8 cellular contexts compared by ENCODE assay signal in genomic region chr11:34050967-34051348, GRCh38. TPM values are rescaled to one million over a fixed set of nuclear protein-coding genes. Genes with fewer than 3 reads are reported as not detected.
DNase-seq lines count a peak whose midpoint lies in the region; ATAC-seq, FAIRE-seq and TF ChIP-seq lines count a peak whose summit lies in the region.

No MANE protein-coding gene starts in this region.

- TF ChIP-seq CTCF in ascending aorta (IDR thresholded peaks at IDR 0.05) (no peak), keratinocyte (optimal IDR thresholded peaks at IDR 0.05 in 1 of 3, IDR thresholded peaks at IDR 0.05 in 1 of 3, conservative IDR thresholded peaks at IDR 0.05 in 1 of 3; ENCODE audit: extremely low read depth in 1 of 3, insufficient read depth in 2 of 3, low read length in 3 of 3) (no peak)

- H3K9ac ChIP-seq in keratinocyte (ENCODE audit: control insufficient read depth, extremely low read depth, insufficient read depth, low read length) (peak overlapping the region; percentile 98), subcutaneous abdominal adipose tissue (ENCODE audit: low read length in 5 of 5) (peak overlapping the region; percentile 67 to 99 (median 87))

- intact Hi-C loops in ascending aorta (cut with DNase I): loop anchor here (1.0 to 5.0 kb wide), 7 partner anchors 22 to 1469 kb away; partner anchors contain the start of genes C11orf91, EIF3M, HIPK3 and NAT10

- no peaks in the 10 kb centered on the region for H3K9me1 ChIP-seq in keratinocyte (ENCODE audit: control insufficient read depth, extremely low read depth, insufficient read depth, low read length)

- H3K4me2 ChIP-seq in keratinocyte (ENCODE audit: control insufficient read depth, extremely low read depth, insufficient read depth, low read depth, low read length): peak overlapping the region; percentile 99

- peaks cover 39% of the 10 kb centered on the region for H3K79me2 ChIP-seq in keratinocyte (ENCODE audit: control insufficient read depth, insufficient read depth, low read length)

- H3K36me3 ChIP-seq in ascending aorta (peaks cover 0 to 5% of the 10 kb centered on the region in 2 donors), keratinocyte (ENCODE audit: control insufficient read depth in 2 of 2, extremely low read depth in 1 of 2, insufficient read depth in 2 of 2, low read length in 2 of 2) (peaks cover 0 to 2% of the 10 kb centered on the region in 2 experiments), subcutaneous abdominal adipose tissue (ENCODE audit: control insufficient read depth in 5 of 5, insufficient read depth in 5 of 5, low read length in 5 of 5) (peaks cover 0 to 7% (median 0%) of the 10 kb centered on the region in 5 donors)

- no peak for FAIRE-seq in keratinocyte (lab: Jason Lieb, UNC)

- H3K4me3 ChIP-seq in ascending aorta (peak overlapping the region; percentile 92 to 99), keratinocyte (ENCODE audit: control insufficient read depth in 2 of 3, extremely low read depth in 1 of 3, insufficient read depth in 2 of 3, low read depth in 1 of 3, low read length in 3 of 3) (peak overlapping the region; percentile 79 to 97 (median 86)), subcutaneous abdominal adipose tissue (ENCODE audit: low read depth in 1 of 5, low read length in 5 of 5) (peak overlapping the region; percentile 79 to 94 (median 90))

- DNase-seq in DMS79 (lab: John Stamatoyannopoulos, UW) (peak; percentile 77), Kasumi-1 (lab: John Stamatoyannopoulos, UW) (peak; percentile 83 to 85), ascending aorta (ENCODE audit: low spot score in 2 of 2) (no peak), keratinocyte (ENCODE audit: low read depth, low spot score) (no peak), OCI-M2 (lab: John Stamatoyannopoulos, UW; ENCODE audit: unreplicated experiment) (no peak), HCEC 1CT (no peak)

- H3K9me3 ChIP-seq in ascending aorta: no peaks in the 10 kb centered on the region
- no peaks in the 10 kb centered on the region for H3K9me3 ChIP-seq in keratinocyte (ENCODE audit: control insufficient read depth, low read depth, low read length)
- no peaks in the 10 kb centered on the region for H3K9me3 ChIP-seq in subcutaneous abdominal adipose tissue (ENCODE audit: control insufficient read depth in 5 of 5, low read length in 5 of 5)

- no peak for ATAC-seq in HG02852 (IDR thresholded peaks at IDR 0.05; ENCODE audit: unreplicated experiment)

- H3K27ac ChIP-seq in ascending aorta (peak overlapping the region; percentile 98 to 100), keratinocyte (ENCODE audit: control insufficient read depth, insufficient read depth, low read length) (peak overlapping the region; percentile 97), subcutaneous abdominal adipose tissue (ENCODE audit: low read depth, low read length) (peak overlapping the region; percentile 96)

- H2AFZ ChIP-seq in keratinocyte (ENCODE audit: control insufficient read depth, low read length): peak overlapping the region; percentile 86

- H3K4me1 ChIP-seq in ascending aorta: peaks cover 6 to 22% of the 10 kb centered on the region in 2 donors
- H3K4me1 ChIP-seq in keratinocyte (ENCODE audit: control insufficient read depth, extremely low read depth, insufficient read depth, low read length): peaks cover 18% of the 10 kb centered on the region
- H3K4me1 ChIP-seq in subcutaneous abdominal adipose tissue (ENCODE audit: control insufficient read depth in 5 of 5, insufficient read depth in 5 of 5, low read length in 5 of 5): peaks cover 0 to 43% (median 39%) of the 10 kb centered on the region in 5 donors

- H3K27me3 ChIP-seq in ascending aorta (no peaks in the 10 kb centered on the region), keratinocyte (ENCODE audit: control insufficient read depth, extremely low read depth, insufficient read depth, low read length) (no peaks in the 10 kb centered on the region), subcutaneous abdominal adipose tissue (ENCODE audit: control insufficient read depth in 5 of 5, insufficient read depth in 4 of 5, low read length in 5 of 5) (no peaks in the 10 kb centered on the region)

- dilution Hi-C loops in keratinocyte (cut with MboI; ENCODE audit: extremely low pct_ligation_motif_present, low sequenced_read_pairs): no loop called here

- H4K20me1 ChIP-seq in keratinocyte (ENCODE audit: control insufficient read depth, extremely low read depth, insufficient read depth, low read length): no peaks in the 10 kb centered on the region

RNA-seq across cellular contexts. Expression of gene CAPRIN1, which starts 0.6 kb away (rescaled TPM):
- 155 TPM for total RNA-seq in ascending aorta
- 169 to 207 TPM (median 205 TPM) in 3 replicates for polyA plus RNA-seq in keratinocyte
- polyA plus RNA-seq in keratinocyte (2011; ENCODE audit: low read depth): 163 TPM
- polyA plus RNA-seq in keratinocyte (2011; cell fraction: cytosol; rRNA removed): 133 and 239 TPM in 2 replicates
- polyA plus RNA-seq in keratinocyte (2011; cell fraction: nucleus; rRNA removed): 142 and 155 TPM in 2 replicates
- polyA plus RNA-seq in keratinocyte (2012; ENCODE audit: low replicate concordance): 72.3 and 145 TPM in 2 replicates
- 307 to 454 TPM (median 367 TPM) in 3 replicates for polyA minus RNA-seq in keratinocyte
- polyA minus RNA-seq in keratinocyte (2011; cell fraction: cytosol; rRNA and poly(A)+ RNA removed): 168 TPM
- 127 and 176 TPM in 2 replicates for polyA minus RNA-seq in keratinocyte (2011; cell fraction: nucleus; rRNA and poly(A)+ RNA removed)

RNA-seq across cellular contexts. Expression of gene NAT10, which starts 54.5 kb away (rescaled TPM):
- total RNA-seq in ascending aorta: 11.3 TPM
- 36.1 to 44.0 TPM (median 42.1 TPM) in 3 replicates for polyA plus RNA-seq in keratinocyte
- polyA plus RNA-seq in keratinocyte (2011; ENCODE audit: low read depth): 199 TPM
- polyA plus RNA-seq in keratinocyte (2011; cell fraction: cytosol; rRNA removed): 23.8 and 24.8 TPM in 2 replicates
- polyA plus RNA-seq in keratinocyte (2011; cell fraction: nucleus; rRNA removed): 65.1 and 72.8 TPM in 2 replicates
- polyA plus RNA-seq in keratinocyte (2012; ENCODE audit: low replicate concordance): 24.5 and 39.6 TPM in 2 replicates
- polyA minus RNA-seq in keratinocyte: 66.2 to 70.0 TPM (median 68.5 TPM) in 3 replicates
- 34.9 TPM for polyA minus RNA-seq in keratinocyte (2011; cell fraction: cytosol; rRNA and poly(A)+ RNA removed)
- polyA minus RNA-seq in keratinocyte (2011; cell fraction: nucleus; rRNA and poly(A)+ RNA removed): 47.1 and 73.1 TPM in 2 replicates

Comparison
In these comparisons a context has a peak if more than half of its experiments do, and no peak if none do; other contexts are left out.
1. DNase-seq: peak in DMS79 (single experiment) and Kasumi-1 (2 of 2); none in ascending aorta (0 of 2), keratinocyte (single experiment), OCI-M2 (single experiment) and HCEC 1CT (single experiment).
2. Peak in every context shown above with its lines, with median percentiles within 50 percentile points of each other: H3K27ac ChIP-seq and H3K4me3 ChIP-seq.